8 cellular contexts compared by ENCODE assay signal in genomic region chr4:108620933-108621905, GRCh38. TPM values are rescaled to one million over a fixed set of nuclear protein-coding genes. Genes with fewer than 3 reads are reported as not detected.
DNase-seq lines count a peak whose midpoint lies in the region; ATAC-seq, FAIRE-seq and TF ChIP-seq lines count a peak whose summit lies in the region.

No MANE protein-coding gene starts in this region.

- ATAC-seq in GM19035 (IDR thresholded peaks at IDR 0.05; ENCODE audit: unreplicated experiment), result peak; percentile 15

- peaks cover 52% of the 10 kb centered on the region for H3K36me3 ChIP-seq in HUES64 (ENCODE audit: insufficient read depth, low read length)
- peaks cover 42 to 43% of the 10 kb centered on the region in 2 donors for H3K36me3 ChIP-seq in mucosa of rectum (ENCODE audit: control insufficient read depth in 2 of 2, insufficient read depth in 2 of 2, low read length in 2 of 2)

- H3K9me3 ChIP-seq in HUES64 (ENCODE audit: insufficient read depth, low read depth, low read length) (no peaks in the 10 kb centered on the region), mucosa of rectum (ENCODE audit: control insufficient read depth in 2 of 2, low read length in 2 of 2) (no peaks in the 10 kb centered on the region)

- no peak for TF ChIP-seq POLR2A in H54 (IDR thresholded peaks at IDR 0.05; ENCODE audit: low read depth, low read length)

- H3K27ac ChIP-seq in HUES64 (ENCODE audit: low read depth, low read length) (peak overlapping the region; percentile 77), mucosa of rectum (ENCODE audit: low read depth in 2 of 2, low read length in 2 of 2) (peak overlapping the region; percentile 84 to 90)

- H3K9ac ChIP-seq in HUES64 (ENCODE audit: low read depth, low read length) (peak overlapping the region; percentile 99), mucosa of rectum (ENCODE audit: low read depth in 1 of 2, low read length in 2 of 2) (peak overlapping the region; percentile 89 to 90)

- H3K27me3 ChIP-seq in HUES64 (ENCODE audit: insufficient read depth, low read length) (no peaks in the 10 kb centered on the region), mucosa of rectum (ENCODE audit: control insufficient read depth in 2 of 2, insufficient read depth in 2 of 2, low read length in 2 of 2) (no peaks in the 10 kb centered on the region)

- 10% methylated on average over 23 of the region's 23 CpGs for WGBS in HUES64

- no peak for TF ChIP-seq CTCF in cardiac fibroblast (IDR thresholded peaks at IDR 0.05; ENCODE audit: low read depth, low read length)

- H3K4me1 ChIP-seq in HUES64 (ENCODE audit: insufficient read depth, low read length) (peaks cover 18% of the 10 kb centered on the region), mucosa of rectum (ENCODE audit: control insufficient read depth in 2 of 2, insufficient read depth in 2 of 2, low read length in 2 of 2) (peaks cover 12 to 16% of the 10 kb centered on the region in 2 donors)

- no peak for FAIRE-seq in H54 (lab: Jason Lieb, UNC)

- DNase-seq in cardiac fibroblast (ENCODE audit: low read depth in 2 of 2) (peak in 1 of 2 donors; percentile 40), ecto neural progenitor cell (ENCODE audit: low spot score) (no peak), H54 (ENCODE audit: insufficient read length, low spot score) (no peak), HCEC 1CT (no peak), HuH-7 (ENCODE audit: low spot score) (no peak)

- H3K4me3 ChIP-seq in HUES64 (ENCODE audit: low read length), result peak overlapping the region; percentile 89
- peak overlapping the region; percentile 56 to 82 for H3K4me3 ChIP-seq in cardiac fibroblast (replicated peaks in 1 of 2; ENCODE audit: low read depth in 2 of 2, low read length in 2 of 2)
- H3K4me3 ChIP-seq in mucosa of rectum (ENCODE audit: low read length in 2 of 2), result peak overlapping the region; percentile 87 to 95

RNA-seq across cellular contexts. Expression of gene RPL34, which starts 0.8 kb away (rescaled TPM):
- 1,854 TPM for polyA plus RNA-seq in HUES64 (2013, experiment 1 of 2)
- 1,846 TPM for polyA plus RNA-seq in HUES64 (2013, experiment 2 of 2)

RNA-seq across cellular contexts. Expression of gene OSTC, which starts 29.2 kb away (rescaled TPM):
- 173 TPM for polyA plus RNA-seq in HUES64 (2013, experiment 1 of 2)
- 169 TPM for polyA plus RNA-seq in HUES64 (2013, experiment 2 of 2)
